10 cellular contexts compared by ENCODE assay signal in genomic region chr3:133928136-133928893, GRCh38. TPM values are rescaled to one million over a fixed set of nuclear protein-coding genes. Genes with fewer than 3 reads are reported as not detected.
DNase-seq lines count a peak whose midpoint lies in the region; ATAC-seq and TF ChIP-seq lines count a peak whose summit lies in the region.
"Had no signal": no experiment of that assay in that cellular context is flagged by ENCODE, and none has a peak within 500 bp of the region (broad histone marks: within the 10 kb centered on the region; RNA-seq: fewer than 3 reads in every experiment).

No MANE protein-coding gene starts in this region.

- H3K9ac ChIP-seq in mesendoderm (ENCODE audit: low read length): no peak overlapping the region

- no peak for DNase-seq in stimulated activated naive CD8-positive, alpha-beta T cell treated with anti-CD3 and anti-CD28 coated beads, Interleukin-15, Interleukin-2, amounts not matched to agents 100 U/mL and 50 U/mL, for 24 hours
- no peak for DNase-seq in activated naive CD8-positive, alpha-beta T cell treated with anti-CD3 and anti-CD28 coated beads for 36 hours
- no peak for DNase-seq in mesendoderm
- peak; percentile 72 to 77 for DNase-seq in vagina (ENCODE audit: extremely low spot score in 2 of 2)
- DNase-seq: NCI-H187 treated with DMSO at 0.1 percent for 48 hours had no signal

- no peak overlapping the region for H3K27ac Mint-ChIP-seq in stimulated activated naive CD8-positive, alpha-beta T cell treated with anti-CD3 and anti-CD28 coated beads, Interleukin-15, Interleukin-2, amounts not matched to agents 100 ng/mL and 50 ng/mL, for 24 hours
- no peak overlapping the region for H3K27ac Mint-ChIP-seq in activated naive CD8-positive, alpha-beta T cell treated with anti-CD3 and anti-CD28 coated beads for 36 hours

- H3K4ac ChIP-seq in mesendoderm (ENCODE audit: low read depth, low read length): no peak overlapping the region

- peaks cover 9% of the 10 kb centered on the region for H3K4me1 Mint-ChIP-seq in stimulated activated naive CD8-positive, alpha-beta T cell treated with anti-CD3 and anti-CD28 coated beads, Interleukin-15, Interleukin-2, amounts not matched to agents 100 ng/mL and 50 ng/mL, for 24 hours (ENCODE audit: low read depth)
- H3K4me1 Mint-ChIP-seq in activated naive CD8-positive, alpha-beta T cell treated with anti-CD3 and anti-CD28 coated beads for 36 hours: peaks cover 7% of the 10 kb centered on the region

- no peak overlapping the region for H2BK120ac ChIP-seq in mesendoderm (ENCODE audit: low read depth, low read length)

- no peak overlapping the region for H3K18ac ChIP-seq in mesendoderm (ENCODE audit: low read length)

- H3K79me1 ChIP-seq in mesendoderm (ENCODE audit: low read length): no peaks in the 10 kb centered on the region

- intact Hi-C loops in vagina (cut with DNase I): loop anchor here (10.0 kb wide), 1 partner anchor 104 kb away; no protein-coding TSS in a partner anchor

- no peak overlapping the region for H2BK5ac ChIP-seq in mesendoderm (ENCODE audit: low read length)

- no peaks in the 10 kb centered on the region for H3K27me3 ChIP-seq in mesendoderm (ENCODE audit: insufficient read depth, low read length, poor library complexity)
- H3K27me3 ChIP-seq in vagina: no peaks in the 10 kb centered on the region

- no peak for TF ChIP-seq CTCF in vagina (IDR thresholded peaks at IDR 0.05)

- peak overlapping the region; percentile 58 for H3K4me3 Mint-ChIP-seq in stimulated activated naive CD8-positive, alpha-beta T cell treated with anti-CD3 and anti-CD28 coated beads, Interleukin-15, Interleukin-2, amounts not matched to agents 100 ng/mL and 50 ng/mL, for 24 hours
- peak overlapping the region; percentile 66 for H3K4me3 Mint-ChIP-seq in activated naive CD8-positive, alpha-beta T cell treated with anti-CD3 and anti-CD28 coated beads for 36 hours

- no peak overlapping the region for H2BK15ac ChIP-seq in mesendoderm (replicated peaks; ENCODE audit: low read depth)

- H3K4me3 ChIP-seq in mesendoderm (ENCODE audit: low read length) (no peak overlapping the region), vagina (peak overlapping the region; percentile 51 to 62)

- H3K9me3 ChIP-seq in vagina: no peaks in the 10 kb centered on the region
- H3K9me3 ChIP-seq: prostate gland had no signal

- no peaks in the 10 kb centered on the region for H3K36me3 ChIP-seq in mesendoderm (ENCODE audit: control insufficient read depth, insufficient read depth, low read length)
- no peaks in the 10 kb centered on the region for H3K36me3 ChIP-seq in vagina
- H3K36me3 ChIP-seq: prostate gland had no signal

- no peaks in the 10 kb centered on the region for H3K36me3 Mint-ChIP-seq in stimulated activated naive CD8-positive, alpha-beta T cell treated with anti-CD3 and anti-CD28 coated beads, Interleukin-15, Interleukin-2, amounts not matched to agents 100 ng/mL and 50 ng/mL, for 24 hours (ENCODE audit: low read depth)
- no peaks in the 10 kb centered on the region for H3K36me3 Mint-ChIP-seq in activated naive CD8-positive, alpha-beta T cell treated with anti-CD3 and anti-CD28 coated beads for 36 hours

- no peak overlapping the region for H4K5ac ChIP-seq in mesendoderm (ENCODE audit: low read length)

- H3K56ac ChIP-seq in mesendoderm (ENCODE audit: low read length): peak overlapping the region; percentile 80

- no peak overlapping the region for H3K23ac ChIP-seq in mesendoderm (ENCODE audit: low read length)

- peaks cover 20% of the 10 kb centered on the region for H3K27me3 Mint-ChIP-seq in stimulated activated naive CD8-positive, alpha-beta T cell treated with anti-CD3 and anti-CD28 coated beads, Interleukin-15, Interleukin-2, amounts not matched to agents 100 ng/mL and 50 ng/mL, for 24 hours
- peaks cover 18% of the 10 kb centered on the region for H3K27me3 Mint-ChIP-seq in activated naive CD8-positive, alpha-beta T cell treated with anti-CD3 and anti-CD28 coated beads for 36 hours

- H3K4me1 ChIP-seq in mesendoderm (ENCODE audit: control insufficient read depth, low read depth, low read length) (peaks cover 3% of the 10 kb centered on the region), vagina (peaks cover 10% of the 10 kb centered on the region)

- H3K27ac ChIP-seq in mesendoderm (ENCODE audit: low read depth, low read length) (no peak overlapping the region), vagina (no peak overlapping the region)
- H3K27ac ChIP-seq: prostate gland had no signal

- ATAC-seq in stimulated activated naive CD8-positive, alpha-beta T cell treated with anti-CD3 and anti-CD28 coated beads, Interleukin-15, Interleukin-2, amounts not matched to agents 100 U/mL and 50 U/mL, for 24 hours: no peak
- no peak for ATAC-seq in HG02610 (IDR thresholded peaks at IDR 0.05; ENCODE audit: unreplicated experiment)
- no peak for ATAC-seq in GM19328 (IDR thresholded peaks at IDR 0.05; ENCODE audit: unreplicated experiment)
- ATAC-seq in HG03045 (IDR thresholded peaks at IDR 0.05; ENCODE audit: unreplicated experiment): no peak

- no peaks in the 10 kb centered on the region for H3K9me3 Mint-ChIP-seq in stimulated activated naive CD8-positive, alpha-beta T cell treated with anti-CD3 and anti-CD28 coated beads, Interleukin-15, Interleukin-2, amounts not matched to agents 100 ng/mL and 50 ng/mL, for 24 hours
- H3K9me3 Mint-ChIP-seq in activated naive CD8-positive, alpha-beta T cell treated with anti-CD3 and anti-CD28 coated beads for 36 hours: no peaks in the 10 kb centered on the region

- no peak for TF ChIP-seq POLR2A in vagina (IDR thresholded peaks at IDR 0.05)

- H3K4me2 ChIP-seq in mesendoderm (ENCODE audit: low read length): no peak overlapping the region

- no peak overlapping the region for H2AK5ac ChIP-seq in mesendoderm (ENCODE audit: low read length)

- no peak overlapping the region for H4K8ac ChIP-seq in mesendoderm (ENCODE audit: low read depth, low read length)

- no CpG with 5 or more reads among the region's 20 CpGs for whole genome bisulfite sequencing in mesendoderm (ENCODE audit: extremely low coverage, insufficient coverage, low lambda C conversion rate)

- no peaks in the 10 kb centered on the region for H3K79me2 ChIP-seq in mesendoderm (ENCODE audit: control insufficient read depth, insufficient read depth, low read length)

RNA-seq across cellular contexts. Expression of gene RAB6B, which starts 32.6 kb away (rescaled TPM):
- total RNA-seq in activated naive CD8-positive, alpha-beta T cell treated with anti-CD3 and anti-CD28 coated beads for 36 hours: under 1 TPM; 0.08 to 0.29 TPM
- 2.0 TPM for polyA plus RNA-seq in mesendoderm (2013, experiment 1 of 2)
- polyA plus RNA-seq in mesendoderm (2013, experiment 2 of 2): 2.7 TPM
- total RNA-seq in vagina: 3.7 TPM

Comparison
In these comparisons a context has a peak if more than half of its experiments do, and no peak if none do; other contexts are left out.
1. DNase-seq: peak in vagina (2 of 2); none in stimulated activated naive CD8-positive, alpha-beta T cell treated with anti-CD3 and anti-CD28 coated beads, Interleukin-15, Interleukin-2, amounts not matched to agents 100 U/mL and 50 U/mL, for 24 hours (single experiment), activated naive CD8-positive, alpha-beta T cell treated with anti-CD3 and anti-CD28 coated beads for 36 hours (single experiment) and mesendoderm (single experiment).